Comparison of ENCODE assay signal across 10 cellular contexts in genomic region chr19:1440418-1440801, GRCh38. TPM values are rescaled to one million over a fixed set of nuclear protein-coding genes. Genes with fewer than 3 reads are reported as not detected.
DNase-seq lines count a peak whose midpoint lies in the region; ATAC-seq and TF ChIP-seq lines count a peak whose summit lies in the region.
"Had no signal": no experiment of that assay in that cellular context is flagged by ENCODE, and none has a peak within 500 bp of the region (broad histone marks: within the 10 kb centered on the region; RNA-seq: fewer than 3 reads in every experiment).

No MANE protein-coding gene starts in this region.

- H3K9ac ChIP-seq in Karpas-422 (ENCODE audit: low read length), result 0 out of 2 replicates have a peak overlapping the region, but pooled peaks have one; percentile 17
- peak overlapping the region; percentile 56 for H3K9ac ChIP-seq in adipocyte (ENCODE audit: low read length)

- H3K27me3 ChIP-seq in Karpas-422 (ENCODE audit: low read length) (no peaks in the 10 kb centered on the region), adipocyte (replicated peaks; ENCODE audit: control insufficient read depth, insufficient read depth, low read length) (no peaks in the 10 kb centered on the region)

- H3K36me3 Mint-ChIP-seq in activated CD4-positive, alpha-beta T cell treated with anti-CD3 and anti-CD28 coated beads for 36 hours (ENCODE audit: low read depth), result peaks cover 44% of the 10 kb centered on the region
- H3K36me3 Mint-ChIP-seq in neural crest cell (ENCODE audit: low read depth), result peaks cover 27% of the 10 kb centered on the region

- H3K27ac ChIP-seq in Karpas-422 (ENCODE audit: low read length), result no peak overlapping the region
- H3K27ac ChIP-seq: foreskin keratinocyte had no signal

- TF ChIP-seq CTCF in neural crest cell (conservative IDR thresholded peaks at IDR 0.05), result no peak

- no peaks in the 10 kb centered on the region for H3K9me2 ChIP-seq in Karpas-422 (replicated peaks; ENCODE audit: insufficient read depth, low read length)

- H3K9me3 ChIP-seq in Karpas-422 (ENCODE audit: low read length) (no peaks in the 10 kb centered on the region), adipocyte (ENCODE audit: control insufficient read depth, low read length) (no peaks in the 10 kb centered on the region)

- H3K4me1 Mint-ChIP-seq in activated CD4-positive, alpha-beta T cell treated with anti-CD3 and anti-CD28 coated beads for 36 hours, result peaks cover 42% of the 10 kb centered on the region
- peaks cover 19% of the 10 kb centered on the region for H3K4me1 Mint-ChIP-seq in neural crest cell

- no peak overlapping the region for H2AFZ ChIP-seq in Karpas-422 (ENCODE audit: low read length)

- CTCF ChIA-PET in activated CD4-positive, alpha-beta T cell treated with anti-CD3 and anti-CD28 coated beads for 36 hours (lab: Charles Lee), result interaction anchor here (1.1 to 1.6 kb wide), 2 partner anchors 32 to 196 kb away, joined by 3 to 4 read pairs; no protein-coding TSS in a partner anchor

- peaks cover 18% of the 10 kb centered on the region for H3K79me2 ChIP-seq in Karpas-422 (ENCODE audit: low read length)

- H4K20me1 ChIP-seq in Karpas-422 (ENCODE audit: insufficient read depth, low read depth, low read length), result peaks cover 36% of the 10 kb centered on the region

- no peaks in the 10 kb centered on the region for H3K9me3 Mint-ChIP-seq in activated CD4-positive, alpha-beta T cell treated with anti-CD3 and anti-CD28 coated beads for 36 hours (ENCODE audit: low read depth)
- H3K9me3 Mint-ChIP-seq in neural crest cell, result no peaks in the 10 kb centered on the region

- H3K4me2 ChIP-seq in Karpas-422 (ENCODE audit: low read depth, low read length, poor library complexity, severe bottlenecking), result no peak overlapping the region

- no peaks in the 10 kb centered on the region for H3K27me3 Mint-ChIP-seq in activated CD4-positive, alpha-beta T cell treated with anti-CD3 and anti-CD28 coated beads for 36 hours
- peaks cover 20% of the 10 kb centered on the region for H3K27me3 Mint-ChIP-seq in neural crest cell (ENCODE audit: low read depth)

- H3K4me3 ChIP-seq in Karpas-422 (ENCODE audit: low read length), result no peak overlapping the region
- no peak overlapping the region for H3K4me3 ChIP-seq in adipocyte (ENCODE audit: low read length)

- no peak for DNase-seq in activated CD4-positive, alpha-beta T cell treated with anti-CD3 and anti-CD28 coated beads for 36 hours
- DNase-seq in activated CD4-positive, alpha-beta T cell treated with anti-CD3 and anti-CD28 coated beads, Interleukin-2, amount 50 U/mL, for 1 hour, result no peak
- no peak for DNase-seq in Karpas-422
- no peak for DNase-seq in adipocyte (ENCODE audit: low read depth)
- no peak for DNase-seq in neural crest cell (ENCODE audit: low read depth, low spot score)
- DNase-seq in NCI-H2029 (lab: John Stamatoyannopoulos, UW), result no peak
- DNase-seq: foreskin keratinocyte, NCI-H510A treated with DMSO at 0.1 percent for 48 hours had no signal

- peaks cover 32% of the 10 kb centered on the region for H3K36me3 ChIP-seq in Karpas-422 (ENCODE audit: insufficient read depth, low read length)
- peaks cover 41% of the 10 kb centered on the region for H3K36me3 ChIP-seq in adipocyte (ENCODE audit: control insufficient read depth, insufficient read depth, low read length, severe bottlenecking)

- POLR2A ChIA-PET in activated CD4-positive, alpha-beta T cell treated with anti-CD3 and anti-CD28 coated beads for 36 hours (lab: Charles Lee), result interaction anchor here (0.6 to 1.2 kb wide), 3 partner anchors 20 to 209 kb away, joined by 3 to 4 read pairs (median 3); no protein-coding TSS in a partner anchor

- intact Hi-C loops in activated CD4-positive, alpha-beta T cell treated with anti-CD3 and anti-CD28 coated beads for 36 hours (cut with DNase I, micrococcal nuclease), result loop anchor here in 1 of 2 experiments (5.0 kb wide), 1 partner anchor 37 kb away; the partner anchor contains the start of gene C19orf25

- no peak overlapping the region for H3K27ac Mint-ChIP-seq in activated CD4-positive, alpha-beta T cell treated with anti-CD3 and anti-CD28 coated beads for 36 hours
- no peak overlapping the region for H3K27ac Mint-ChIP-seq in neural crest cell (ENCODE audit: unreplicated experiment)

- peak overlapping the region; percentile 94 for H3K4me3 Mint-ChIP-seq in activated CD4-positive, alpha-beta T cell treated with anti-CD3 and anti-CD28 coated beads for 36 hours
- H3K4me3 Mint-ChIP-seq in neural crest cell, result peak overlapping the region; percentile 86

- ATAC-seq in activated CD4-positive, alpha-beta T cell treated with anti-CD3 and anti-CD28 coated beads for 36 hours, result no peak
- no peak for ATAC-seq in GM21367 (IDR thresholded peaks at IDR 0.05; ENCODE audit: unreplicated experiment)
- ATAC-seq in HG03571 (IDR thresholded peaks at IDR 0.05; ENCODE audit: unreplicated experiment), result no peak
- ATAC-seq: foreskin keratinocyte had no signal

- H3K4me1 ChIP-seq in Karpas-422 (ENCODE audit: low read length) (peaks cover 38% of the 10 kb centered on the region), adipocyte (ENCODE audit: control insufficient read depth, insufficient read depth, low read length) (peaks cover 19% of the 10 kb centered on the region)

RNA-seq across cellular contexts. Expression of gene RPS15, which starts 2.2 kb away (rescaled TPM):
- 1,000 to 10,000 TPM; 1,716 to 1,858 TPM for total RNA-seq in activated CD4-positive, alpha-beta T cell treated with anti-CD3 and anti-CD28 coated beads for 36 hours
- total RNA-seq in Karpas-422 (2014; rRNA removed; shearing (Covaris generic); ENCODE audit: low replicate concordance), result 2,088 and 3,414 TPM in 2 replicates
- 1,578 and 1,580 TPM in 2 replicates for total RNA-seq in neural crest cell

RNA-seq across cellular contexts. Expression of gene APC2, which starts 9.5 kb away (rescaled TPM):
- under 1 TPM; 0.09 to 0.14 TPM for total RNA-seq in activated CD4-positive, alpha-beta T cell treated with anti-CD3 and anti-CD28 coated beads for 36 hours
- 1.1 and 2.8 TPM in 2 replicates for total RNA-seq in Karpas-422 (2014; rRNA removed; shearing (Covaris generic); ENCODE audit: low replicate concordance)
- 39.2 and 43.0 TPM in 2 replicates for total RNA-seq in neural crest cell

RNA-seq across cellular contexts. Expression of gene DAZAP1, which starts 33.0 kb away (rescaled TPM):
- total RNA-seq in activated CD4-positive, alpha-beta T cell treated with anti-CD3 and anti-CD28 coated beads for 36 hours, result 100 to 1,000 TPM; 248 to 347 TPM
- total RNA-seq in Karpas-422 (2014; rRNA removed; shearing (Covaris generic); ENCODE audit: low replicate concordance), result 110 and 244 TPM in 2 replicates
- total RNA-seq in neural crest cell, result 146 and 157 TPM in 2 replicates

RNA-seq across cellular contexts. Expression of gene C19orf25, which starts 38.6 kb away (rescaled TPM):
- 10 to 100 TPM; 19.9 to 26.9 TPM for total RNA-seq in activated CD4-positive, alpha-beta T cell treated with anti-CD3 and anti-CD28 coated beads for 36 hours
- 26.4 and 62.2 TPM in 2 replicates for total RNA-seq in Karpas-422 (2014; rRNA removed; shearing (Covaris generic); ENCODE audit: low replicate concordance)
- total RNA-seq in neural crest cell, result 34.5 and 41.5 TPM in 2 replicates

RNA-seq across cellular contexts. Expression of gene GAMT, which starts 39.1 kb away (rescaled TPM):
- total RNA-seq in activated CD4-positive, alpha-beta T cell treated with anti-CD3 and anti-CD28 coated beads for 36 hours, result 10 to 100 TPM; 30.4 to 31.5 TPM
- total RNA-seq in Karpas-422 (2014; rRNA removed; shearing (Covaris generic); ENCODE audit: low replicate concordance), result 63.7 and 144 TPM in 2 replicates
- total RNA-seq in neural crest cell, result 42.6 and 45.6 TPM in 2 replicates

Comparison
In these comparisons a context has a peak if more than half of its experiments do, and no peak if none do; other contexts are left out.
1. RNA of gene APC2, which starts 9.5 kb away (total RNA-seq): 39.2 to 43.0 TPM in neural crest cell; 1.1 to 2.8 TPM in Karpas-422 and 0.09 to 0.14 TPM in activated CD4-positive, alpha-beta T cell treated with anti-CD3 and anti-CD28 coated beads for 36 hours; every median in the first group is over 10 times any median in the second.